In the genomic region with DNA sequence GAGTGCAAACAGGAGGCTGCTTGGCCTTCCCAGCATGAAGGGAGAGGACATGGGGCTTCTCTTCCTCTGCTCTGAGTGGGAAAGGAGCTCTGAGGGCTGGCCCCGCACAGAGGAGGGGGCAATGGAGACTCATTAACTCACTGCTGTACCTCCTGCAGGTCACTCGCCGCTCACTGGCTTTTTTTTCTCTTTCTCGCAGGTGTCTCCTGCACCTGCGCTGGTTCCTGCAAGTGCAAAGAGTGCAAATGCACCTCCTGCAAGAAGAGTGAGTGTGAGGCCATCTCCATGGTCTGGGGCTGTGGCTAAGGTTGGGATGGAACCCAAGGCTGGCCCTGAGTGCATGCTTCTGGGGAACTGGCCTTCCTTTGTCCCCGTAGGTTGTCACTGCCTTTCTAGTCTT, we compare ENCODE assay signal across 12 cellular contexts. TPM values are rescaled to one million over a fixed set of nuclear protein-coding genes. Genes with fewer than 3 reads are reported as not detected.
DNase-seq lines count a peak whose midpoint lies in the region; ATAC-seq and TF ChIP-seq lines count a peak whose summit lies in the region.
"Had no signal": no experiment of that assay in that cellular context is flagged by ENCODE, and none has a peak within 500 bp of the region (broad histone marks: within the 10 kb centered on the region; RNA-seq: fewer than 3 reads in every experiment).

No MANE protein-coding gene starts in this region.

- H3K36me3 ChIP-seq in breast epithelium (no peaks in the 10 kb centered on the region), muscle layer of duodenum (ENCODE audit: control insufficient read depth in 1 of 2, insufficient read depth in 2 of 2, low read length in 2 of 2) (no peaks in the 10 kb centered on the region)

- intact Hi-C loops in right cardiac atrium (cut with DNase I): no loop called here
- intact Hi-C loops in cardiac septum (cut with DNase I): no loop called here
- intact Hi-C loops in breast epithelium (cut with DNase I; ENCODE audit: low total_unique reads): no loop called here

- no peaks in the 10 kb centered on the region for H3K27me3 ChIP-seq in right cardiac atrium (ENCODE audit: control insufficient read depth, insufficient read depth)
- H3K27me3 ChIP-seq in breast epithelium: peaks cover 2 to 5% of the 10 kb centered on the region in 2 donors
- peaks cover 22% of the 10 kb centered on the region for H3K27me3 ChIP-seq in muscle layer of duodenum (ENCODE audit: low read depth, low read length)

- DNase-seq in right cardiac atrium (no peak), cardiac septum (ENCODE audit: low spot score) (no peak), breast epithelium (ENCODE audit: low spot score in 2 of 2) (no peak), substantia nigra (lab: John Stamatoyannopoulos, UW) (no peak)
- DNase-seq: activated CD4-positive, CD25-positive, alpha-beta regulatory T cell; DMS 273 treated with DMSO at 0.1 percent for 48 hours; NCI-H2171 treated with DMSO at 0.1 percent for 48 hours had no signal

- ATAC-seq in right cardiac atrium: no peak
- no peak for ATAC-seq in GM19397 (IDR thresholded peaks at IDR 0.05; ENCODE audit: unreplicated experiment)
- no peak for ATAC-seq in GM19463 (IDR thresholded peaks at IDR 0.05; ENCODE audit: unreplicated experiment)
- ATAC-seq in HG03095 (IDR thresholded peaks at IDR 0.05; ENCODE audit: unreplicated experiment): no peak

- TF ChIP-seq CTCF in breast epithelium (IDR thresholded peaks at IDR 0.05): no peak

- H3K27ac ChIP-seq in right cardiac atrium (ENCODE audit: low read length) (no peak overlapping the region), breast epithelium (peak overlapping the region; percentile 80 to 94), muscle layer of duodenum (ENCODE audit: low read length) (peak overlapping the region; percentile 82), substantia nigra (ENCODE audit: low read depth, low read length, poor library complexity, severe bottlenecking) (no peak overlapping the region)

- 54% methylated on average over 6 of the region's 6 CpGs for WGBS in right cardiac atrium

- H3K4me1 ChIP-seq in right cardiac atrium (ENCODE audit: control insufficient read depth, insufficient read depth, low read length) (no peaks in the 10 kb centered on the region), breast epithelium (peaks cover 3 to 7% of the 10 kb centered on the region in 2 donors), muscle layer of duodenum (ENCODE audit: control insufficient read depth in 1 of 2, insufficient read depth in 2 of 2, low read length in 2 of 2) (peaks cover 0 to 12% of the 10 kb centered on the region in 2 donors)

- TF ChIP-seq POLR2A in breast epithelium (IDR thresholded peaks at IDR 0.05): no peak

- H3K4me3 ChIP-seq in right cardiac atrium (ENCODE audit: low read length): peak overlapping the region; percentile 66
- peak overlapping the region; percentile 43 to 92 (median 77) for H3K4me3 ChIP-seq in breast epithelium
- H3K4me3 ChIP-seq in muscle layer of duodenum (ENCODE audit: low read depth in 1 of 2, low read length in 2 of 2): peak overlapping the region; percentile 56 to 76

- no peaks in the 10 kb centered on the region for H3K9me3 ChIP-seq in right cardiac atrium (ENCODE audit: control insufficient read depth, low read length)
- no peaks in the 10 kb centered on the region for H3K9me3 ChIP-seq in breast epithelium
- no peaks in the 10 kb centered on the region for H3K9me3 ChIP-seq in muscle layer of duodenum (ENCODE audit: control insufficient read depth in 1 of 2, low read length in 2 of 2)

RNA-seq across cellular contexts. Expression of gene MT1F, which starts 0.7 kb away (rescaled TPM):
- total RNA-seq in right cardiac atrium: 1 to 10 TPM; 1.3 to 3.9 (median 2.7) TPM
- 3.7 TPM for polyA plus RNA-seq in right cardiac atrium
- total RNA-seq in cardiac septum: 2.2 TPM
- 10 to 100 TPM in 2 of 3 donors, 1 to 10 TPM in 1; 9.1 to 34.0 (median 12.1) TPM for total RNA-seq in breast epithelium

RNA-seq across cellular contexts. Expression of gene MT1B, which starts 6.8 kb away (rescaled TPM):
- total RNA-seq in right cardiac atrium (not detected), cardiac septum (not detected), breast epithelium (not detected)
- polyA plus RNA-seq in right cardiac atrium: not detected
- total RNA-seq: urinary bladder had no signal
- polyA plus RNA-seq: urinary bladder had no signal

RNA-seq across cellular contexts. Expression of gene MT1G, which starts 9.4 kb away (rescaled TPM):
- total RNA-seq in right cardiac atrium (1 to 10 TPM in 1 of 4 donors, under 1 TPM in 1, not detected in 2; 0.71 to 1.1 TPM), cardiac septum (1.2 TPM), breast epithelium (100 to 1,000 TPM in 1 of 3 donors, 10 to 100 TPM in 2; 20.0 to 224 (median 48.3) TPM)
- 8.0 TPM for polyA plus RNA-seq in right cardiac atrium
- total RNA-seq: urinary bladder had no signal

RNA-seq across cellular contexts. Expression of gene MT1H, which starts 11.1 kb away (rescaled TPM):
- total RNA-seq in right cardiac atrium: not detected
- not detected for polyA plus RNA-seq in right cardiac atrium
- total RNA-seq in cardiac septum: not detected
- not detected for total RNA-seq in breast epithelium
- total RNA-seq: urinary bladder had no signal
- polyA plus RNA-seq: urinary bladder had no signal

RNA-seq across cellular contexts. Expression of gene MT1A, which starts 20.0 kb away (rescaled TPM):
- 10 to 100 TPM in 1 of 4 donors, 1 to 10 TPM in 3; 1.6 to 27.5 (median 6.0) TPM for total RNA-seq in right cardiac atrium
- polyA plus RNA-seq in right cardiac atrium: 73.4 TPM
- total RNA-seq in cardiac septum: 1.5 TPM
- total RNA-seq in breast epithelium: 100 to 1,000 TPM in 2 of 3 donors, 10 to 100 TPM in 1; 97.8 to 672 (median 130) TPM
- total RNA-seq: urinary bladder had no signal

Comparison
In these comparisons a context has a peak if more than half of its experiments do, and no peak if none do; other contexts are left out.
1. H3K27ac ChIP-seq: peak in breast epithelium (2 of 2) and muscle layer of duodenum (single experiment); none in right cardiac atrium (single experiment) and substantia nigra (single experiment).
2. Peak in every context shown above with its lines, with median percentiles within 50 percentile points of each other: H3K4me3 ChIP-seq.